8 cellular contexts compared by ENCODE assay signal in genomic region chr18:72544092-72544886, GRCh38. TPM values are rescaled to one million over a fixed set of nuclear protein-coding genes. Genes with fewer than 3 reads are reported as not detected.
A peak's percentile ranks its signal among the peaks of the same experiment; 100 is the strongest.
DNase-seq lines count a peak whose midpoint lies in the region; ATAC-seq and TF ChIP-seq lines count a peak whose summit lies in the region.

CBLN2 (minus strand) TSS chr18:72544342; CDS start chr18:72542160, 2,182 bp downstream.

- H3K4me3 ChIP-seq in AG04450 (ENCODE audit: low read depth, low read length) (0 out of 2 replicates have a peak within 1 kb of the TSS, but pooled peaks have one; percentile 7), parathyroid adenoma (ENCODE audit: low read depth, low read length) (peak within 1 kb of the TSS; percentile 34)

- H3K27ac Mint-ChIP-seq in activated CD4-positive, alpha-beta memory T cell treated with anti-CD3 and anti-CD28 coated beads for 36 hours: no peak within 1 kb of the TSS

- TF ChIP-seq CTCF in AG04450 (IDR thresholded peaks at IDR 0.05; ENCODE audit: low read depth, low read length) (peak; percentile 75), GM13977 (IDR thresholded peaks at IDR 0.05; ENCODE audit: extremely low read depth, insufficient read depth, missing control alignments) (peak; percentile 96), foreskin keratinocyte (conservative IDR thresholded peaks at IDR 0.05) (peak; percentile 87), parathyroid adenoma (IDR thresholded peaks at IDR 0.05) (no peak)

- H3K4me1 Mint-ChIP-seq in activated CD4-positive, alpha-beta memory T cell treated with anti-CD3 and anti-CD28 coated beads for 36 hours (ENCODE audit: low read depth): no peaks in the 10 kb centered on the region

- no peak within 1 kb of the TSS for H3K4me3 Mint-ChIP-seq in activated CD4-positive, alpha-beta memory T cell treated with anti-CD3 and anti-CD28 coated beads for 36 hours

- no peak within 1 kb of the TSS for H3K9ac ChIP-seq in parathyroid adenoma

- H3K9me3 ChIP-seq in AG04450 (ENCODE audit: control insufficient read depth, insufficient read depth, low read length) (peaks cover 3% of the 10 kb centered on the region; the same call in 1 of the 2 replicates), parathyroid adenoma (ENCODE audit: control insufficient read depth, low read length) (no peaks in the 10 kb centered on the region)

- ATAC-seq in HG02884 (IDR thresholded peaks at IDR 0.05; ENCODE audit: unreplicated experiment): peak; percentile 75
- peak; percentile 94 for ATAC-seq in foreskin keratinocyte

- peaks cover 26% of the 10 kb centered on the region for H3K27me3 Mint-ChIP-seq in activated CD4-positive, alpha-beta memory T cell treated with anti-CD3 and anti-CD28 coated beads for 36 hours

- intact Hi-C loops in activated CD4-positive, alpha-beta memory T cell treated with anti-CD3 and anti-CD28 coated beads for 36 hours (cut with micrococcal nuclease): loop anchor here (10.0 kb wide), 1 partner anchor 1609 kb away; no protein-coding TSS in a partner anchor

- CTCF ChIA-PET in AG04450 (lab: Charles Lee): interaction anchor here (0.6 to 1.2 kb wide), 4 partner anchors 14 to 1615 kb away, joined by 3 to 6 read pairs (median 4); no protein-coding TSS in a partner anchor
- CTCF ChIA-PET in activated CD4-positive, alpha-beta memory T cell treated with anti-CD3 and anti-CD28 coated beads for 36 hours (lab: Charles Lee): interaction anchor here (0.6 kb wide), 1 partner anchor 619 kb away, joined by 3 read pairs; no protein-coding TSS in a partner anchor

- H3K27me3 ChIP-seq in AG04450 (ENCODE audit: control insufficient read depth, insufficient read depth, low read length): peaks cover 21% of the 10 kb centered on the region
- peaks cover 53% of the 10 kb centered on the region for H3K27me3 ChIP-seq in foreskin keratinocyte
- H3K27me3 ChIP-seq in parathyroid adenoma (ENCODE audit: control insufficient read depth, insufficient read depth, low read length): no peaks in the 10 kb centered on the region

- H3K9me3 Mint-ChIP-seq in activated CD4-positive, alpha-beta memory T cell treated with anti-CD3 and anti-CD28 coated beads for 36 hours: no peaks in the 10 kb centered on the region

- POLR2A ChIA-PET in AG04450 (lab: Yijun Ruan, JAX): no interaction called here
- POLR2A ChIA-PET in activated CD4-positive, alpha-beta memory T cell treated with anti-CD3 and anti-CD28 coated beads for 36 hours (lab: Charles Lee): no interaction called here

- H2AFZ ChIP-seq in parathyroid adenoma: no peak within 1 kb of the TSS

- H3K27ac ChIP-seq in AG04450 (ENCODE audit: low read depth, low read length) (no peak within 1 kb of the TSS), foreskin keratinocyte (no peak within 1 kb of the TSS), parathyroid adenoma (no peak within 1 kb of the TSS)

- no peaks in the 10 kb centered on the region for H3K79me2 ChIP-seq in parathyroid adenoma

- no peaks in the 10 kb centered on the region for H3K4me1 ChIP-seq in foreskin keratinocyte
- H3K4me1 ChIP-seq in parathyroid adenoma: no peaks in the 10 kb centered on the region

- no peaks in the 10 kb centered on the region for H3K36me3 ChIP-seq in parathyroid adenoma (ENCODE audit: control insufficient read depth, insufficient read depth, low read length)

- H3K36me3 Mint-ChIP-seq in activated CD4-positive, alpha-beta memory T cell treated with anti-CD3 and anti-CD28 coated beads for 36 hours: peaks cover 1% of the 10 kb centered on the region

- in situ Hi-C loops in GM13977 (cut with MboI; ENCODE audit: low pct_unique_long_range_greater_than_20kb, low sequenced_read_pairs, unreplicated experiment): no loop called here

- H3K4me2 ChIP-seq in parathyroid adenoma (ENCODE audit: low read length): peak within 1 kb of the TSS; percentile 61

- DNase-seq in AG04450 (ENCODE audit: low read depth, low spot score) (peak; percentile 8), GM13977 (ENCODE audit: low spot score) (peak; percentile 86), NCI-H1436 treated with DMSO at 0.1 percent for 48 hours (lab: John Stamatoyannopoulos, UW) (peak; percentile 28), foreskin keratinocyte (peak; percentile 29 to 45)
- peak; percentile 61 for DNase-seq in activated CD4-positive, alpha-beta memory T cell treated with anti-CD3 and anti-CD28 coated beads for 36 hours
- no peak for DNase-seq in effector CD8-positive, alpha-beta T cell (lab: John Stamatoyannopoulos, UW)

RNA-seq across cellular contexts. Expression of gene CBLN2, which starts in this region (rescaled TPM):
- 0.02 and 0.04 TPM in 2 replicates for polyA plus RNA-seq in AG04450 (2011; rRNA removed)
- 0.14 TPM in 1 of 2 replicates, not detected in the other for polyA minus RNA-seq in AG04450 (2011; rRNA and poly(A)+ RNA removed)
- total RNA-seq in activated CD4-positive, alpha-beta memory T cell treated with anti-CD3 and anti-CD28 coated beads for 36 hours: not detected
- total RNA-seq in foreskin keratinocyte: not detected in 2 replicates
- not detected in 2 replicates for polyA plus RNA-seq in foreskin keratinocyte

Comparison
In these comparisons a context has a peak if more than half of its experiments do, and no peak if none do; other contexts are left out.
1. Peak in DNase-seq and H3K4me3 ChIP-seq in AG04450; RNA of the gene not detected or under 1 TPM.
2. Peak in DNase-seq in activated CD4-positive, alpha-beta memory T cell treated with anti-CD3 and anti-CD28 coated beads for 36 hours; RNA of the gene not detected or under 1 TPM.
3. Peak in DNase-seq and ATAC-seq in foreskin keratinocyte; RNA of the gene not detected or under 1 TPM.